ENCODE assay signal across 9 cellular contexts in the genomic region with DNA sequence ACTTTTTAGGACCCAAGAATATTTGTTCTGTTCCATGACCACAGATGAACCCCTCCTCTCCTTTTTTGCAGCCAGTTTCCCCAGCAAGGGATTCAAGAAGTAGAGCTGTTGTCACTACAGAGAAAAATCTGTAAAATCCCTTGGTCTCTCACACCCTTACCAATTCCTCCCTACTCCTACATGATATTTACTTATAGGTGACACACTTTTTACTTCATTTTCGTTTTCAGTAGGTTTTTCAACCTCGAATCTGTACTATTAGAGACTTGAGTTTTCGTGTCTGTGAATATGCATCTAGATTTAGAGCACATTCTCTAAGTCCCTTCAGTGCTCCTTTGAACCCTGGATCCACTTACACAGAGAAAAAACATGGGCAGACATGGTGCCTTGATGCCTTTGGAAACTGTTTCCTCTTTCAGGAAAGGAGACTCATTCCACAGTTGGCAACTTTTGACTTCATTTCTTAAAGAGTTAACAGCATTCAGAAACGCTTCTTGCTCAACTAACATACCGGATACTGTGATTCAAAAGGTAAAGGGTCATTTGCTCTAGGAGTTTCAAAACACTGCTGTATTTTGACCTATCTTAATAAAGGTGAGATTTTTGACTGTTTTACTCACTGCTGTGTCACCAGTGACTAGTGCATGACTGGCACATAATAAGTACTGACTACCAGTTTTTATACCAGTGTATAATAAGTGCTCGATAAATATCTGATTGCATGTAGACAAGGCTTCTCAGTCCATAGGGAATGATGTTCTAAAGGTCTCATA. TPM values are rescaled to one million over a fixed set of nuclear protein-coding genes. Genes with fewer than 3 reads are reported as not detected.
A peak's percentile ranks its signal among the peaks of the same experiment; 100 is the strongest.
DNase-seq lines count a peak whose midpoint lies in the region; ATAC-seq and TF ChIP-seq lines count a peak whose summit lies in the region.
"Had no signal": no experiment of that assay in that cellular context is flagged by ENCODE, and none has a peak within 500 bp of the region (broad histone marks: within the 10 kb centered on the region; RNA-seq: fewer than 3 reads in every experiment).

No MANE protein-coding gene starts in this region.

- DNase-seq in breast epithelium (ENCODE audit: low spot score in 2 of 2): no peak
- DNase-seq in osteoblast (ENCODE audit: insufficient read length, low spot score, missing footprints): no peak
- DNase-seq in NCI-H1930 (lab: John Stamatoyannopoulos, UW): no peak
- DNase-seq in NCI-H345 treated with DMSO at 0.1 percent for 48 hours (lab: John Stamatoyannopoulos, UW; ENCODE audit: unreplicated experiment): no peak
- DNase-seq in T1000 (lab: John Stamatoyannopoulos, UW): no peak
- DNase-seq in pons (ENCODE audit: low spot score): no peak
- DNase-seq: NCI-H2107 had no signal

- H3K36me3 ChIP-seq in breast epithelium (no peaks in the 10 kb centered on the region), osteoblast (ENCODE audit: insufficient read depth, low read length) (peaks cover 61% of the 10 kb centered on the region)

- ATAC-seq in GM18861 (IDR thresholded peaks at IDR 0.05; ENCODE audit: unreplicated experiment) (peak; percentile 48), HG03025 (IDR thresholded peaks at IDR 0.05; ENCODE audit: low FRiP score, unreplicated experiment) (peak; percentile 57)

- H3K9me3 ChIP-seq in breast epithelium: no peaks in the 10 kb centered on the region
- H3K9me3 ChIP-seq in osteoblast (ENCODE audit: low read depth, low read length): no peaks in the 10 kb centered on the region

- H3K4me1 ChIP-seq in breast epithelium: no peaks in the 10 kb centered on the region
- H3K4me1 ChIP-seq in osteoblast (ENCODE audit: insufficient read depth, low read length): peaks cover 55% of the 10 kb centered on the region

- peak overlapping the region in 1 of 3 donors; percentile 8 for H3K4me3 ChIP-seq in breast epithelium
- peak overlapping the region; percentile 28 for H3K4me3 ChIP-seq in osteoblast (ENCODE audit: insufficient read depth, low read length)

- no peak for TF ChIP-seq CTCF in breast epithelium (IDR thresholded peaks at IDR 0.05)
- no peak for TF ChIP-seq CTCF in osteoblast (IDR thresholded peaks at IDR 0.05; ENCODE audit: extremely low read depth, low read depth, low read length)

- no peaks in the 10 kb centered on the region for H4K20me1 ChIP-seq in osteoblast (ENCODE audit: insufficient read depth, low read length)

- peak overlapping the region; percentile 54 for H2AFZ ChIP-seq in osteoblast (ENCODE audit: low read length)

- H3K27ac ChIP-seq in breast epithelium (peak overlapping the region; percentile 41 to 83), osteoblast (ENCODE audit: low read depth, low read length) (peak overlapping the region; percentile 97)

- H3K79me2 ChIP-seq in osteoblast (ENCODE audit: insufficient read depth, low read length): no peaks in the 10 kb centered on the region

- no peak for TF ChIP-seq POLR2A in breast epithelium (IDR thresholded peaks at IDR 0.05)

- intact Hi-C loops in breast epithelium (cut with DNase I; ENCODE audit: low total_unique reads): no loop called here

- H3K27me3 ChIP-seq in breast epithelium (no peaks in the 10 kb centered on the region), osteoblast (ENCODE audit: insufficient read depth, low read length) (no peaks in the 10 kb centered on the region)

- peak overlapping the region; percentile 69 for H3K4me2 ChIP-seq in osteoblast (ENCODE audit: insufficient read depth, low read length)

RNA-seq across cellular contexts. Expression of a gene that starts 50.6 kb away (rescaled TPM):
- total RNA-seq in breast epithelium (100 to 1,000 TPM in 2 of 3 donors, 10 to 100 TPM in 1; 54.0 to 142 (median 129) TPM), osteoblast (260 and 456 TPM in 2 replicates)
